1 cellular context compared by ENCODE assay signal in genomic region chr14:49586673-49587460, GRCh38.
A peak's percentile ranks its signal among the peaks of the same experiment; 100 is the strongest.
TF ChIP-seq lines count a peak whose summit lies in the region.

No MANE protein-coding gene starts in this region.

TF ChIP-seq in HEK293, 187 proteins besides CTCF, POLR2A, EP300 and RAD21 (continued from another document and continues in another):
- TF ChIP-seq PBX3 (CRISPR knock-in tag; IDR thresholded peaks at IDR 0.05) (no peak), ZNF366 (tag by site-specific recombination; conservative IDR thresholded peaks at IDR 0.05) (peak; percentile 92), KLF10 (tag by site-specific recombination; IDR thresholded peaks at IDR 0.05) (peak; percentile 62; the same call in 1 of the 2 replicates), ZIC2 (tag by site-specific recombination; IDR thresholded peaks at IDR 0.05) (no peak), KLF1 (tag by site-specific recombination; IDR thresholded peaks at IDR 0.05) (no peak), ZNF280C (tag by site-specific recombination; IDR thresholded peaks at IDR 0.05) (no peak), HOXD13 (CRISPR knock-in tag; IDR thresholded peaks at IDR 0.05; ENCODE audit: borderline replicate concordance) (no peak), ZBTB7A (tag by site-specific recombination; IDR thresholded peaks at IDR 0.05; ENCODE audit: low read depth) (peak; percentile 67; the same call in 1 of the 2 replicates), ZFP3 (tag by site-specific recombination; IDR thresholded peaks at IDR 0.05; ENCODE audit: low read depth) (no peak; the same call in 1 of the 2 replicates), SALL2 (tag by site-specific recombination; IDR thresholded peaks at IDR 0.05; ENCODE audit: borderline replicate concordance) (no peak), ZNF549 (tag by site-specific recombination; IDR thresholded peaks at IDR 0.05) (no peak), ZNF18 (tag by site-specific recombination; IDR thresholded peaks at IDR 0.05) (peak; percentile 86), ZNF26 (tag by site-specific recombination; IDR thresholded peaks at IDR 0.05) (no peak), ZNF629 (tag by site-specific recombination; IDR thresholded peaks at IDR 0.05) (peak; percentile 72), YY1 (tag by site-specific recombination; IDR thresholded peaks at IDR 0.05) (no peak), ZNF248 (tag by site-specific recombination; IDR thresholded peaks at IDR 0.05) (no peak), KLF9 (tag by site-specific recombination; IDR thresholded peaks at IDR 0.05; ENCODE audit: low read depth) (no peak), TSHZ1 (tag by site-specific recombination; IDR thresholded peaks at IDR 0.05; ENCODE audit: borderline replicate concordance) (no peak), ZNF202 (tag by site-specific recombination; IDR thresholded peaks at IDR 0.05; ENCODE audit: borderline replicate concordance) (no peak), ZNF362 (tag by site-specific recombination; IDR thresholded peaks at IDR 0.05) (0 out of 2 replicates have a peak, but pooled peaks have one; percentile 44), ZBTB21 (tag by site-specific recombination; IDR thresholded peaks at IDR 0.05) (no peak; the same call in 1 of the 2 replicates), ZNF704 (tag by site-specific recombination; IDR thresholded peaks at IDR 0.05) (no peak), ZNF660 (tag by site-specific recombination; IDR thresholded peaks at IDR 0.05) (peak; percentile 79), ZBTB1 (tag by site-specific recombination; IDR thresholded peaks at IDR 0.05) (no peak), ZNF654 (tag by site-specific recombination; IDR thresholded peaks at IDR 0.05; ENCODE audit: low read depth) (peak; percentile 63), PRDM6 (tag by site-specific recombination; IDR thresholded peaks at IDR 0.05) (peak; percentile 71), ZNF561 (tag by site-specific recombination; IDR thresholded peaks at IDR 0.05; ENCODE audit: borderline replicate concordance) (peak; percentile 68; the same call in 1 of the 2 replicates), ZNF274 (IDR thresholded peaks at IDR 0.05; ENCODE audit: low read length) (no peak), ZNF274 (tag by site-specific recombination; IDR thresholded peaks at IDR 0.05; ENCODE audit: borderline replicate concordance) (no peak), ZNF548 (tag by site-specific recombination; IDR thresholded peaks at IDR 0.05) (no peak), ZBTB26 (tag by site-specific recombination; optimal IDR thresholded peaks at IDR 0.05) (peak; percentile 44), ZNF175 (tag by site-specific recombination; IDR thresholded peaks at IDR 0.05) (no peak), ZNF776 (tag by site-specific recombination; IDR thresholded peaks at IDR 0.05; ENCODE audit: borderline replicate concordance) (no peak), ZNF394 (tag by site-specific recombination; IDR thresholded peaks at IDR 0.05; ENCODE audit: borderline replicate concordance) (no peak; the same call in 1 of the 2 replicates), ZNF132 (tag by site-specific recombination; IDR thresholded peaks at IDR 0.05; ENCODE audit: borderline replicate concordance) (no peak; the same call in 1 of the 2 replicates), ZNF10 (tag by site-specific recombination; IDR thresholded peaks at IDR 0.05) (no peak), HIC1 (tag by site-specific recombination; IDR thresholded peaks at IDR 0.05) (peak; percentile 56; the same call in 1 of the 2 replicates), ZNF571 (tag by site-specific recombination; IDR thresholded peaks at IDR 0.05) (no peak), GLI2 (tag by site-specific recombination; IDR thresholded peaks at IDR 0.05; ENCODE audit: borderline replicate concordance, low read depth) (no peak), ZNF558 (tag by site-specific recombination; IDR thresholded peaks at IDR 0.05) (no peak; the same call in 1 of the 2 replicates), ZNF146 (tag by site-specific recombination; IDR thresholded peaks at IDR 0.05) (no peak), ZSCAN18 (tag by site-specific recombination; IDR thresholded peaks at IDR 0.05) (no peak), ZFP69B (tag by site-specific recombination; IDR thresholded peaks at IDR 0.05) (no peak)
